In the genomic region with DNA sequence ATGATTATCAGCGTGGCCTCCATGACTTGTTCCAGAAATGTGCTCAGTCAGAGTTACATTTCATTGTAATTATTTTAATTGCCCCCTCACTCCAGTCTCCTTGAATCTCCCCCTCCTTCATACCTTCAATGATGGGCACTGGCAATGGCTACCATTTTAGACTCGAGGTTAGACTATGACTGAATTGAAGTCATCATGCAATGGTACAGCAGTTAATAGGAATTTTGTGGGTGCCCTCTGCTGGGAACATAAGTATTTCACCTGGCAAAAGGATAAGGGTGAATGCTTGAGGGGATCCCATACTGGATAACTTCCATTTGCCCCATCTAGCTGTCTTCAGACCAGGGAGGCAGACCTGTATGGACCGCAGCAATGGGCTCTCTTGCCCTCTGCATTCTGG, we compare ENCODE assay signal across 1 cellular context.
TF ChIP-seq lines count a peak whose summit lies in the region.

No MANE protein-coding gene starts in this region.

TF ChIP-seq in GM23338, 12 proteins besides CTCF, POLR2A, EP300 and RAD21 (continued from another document):
- TF ChIP-seq, protein P1, sequence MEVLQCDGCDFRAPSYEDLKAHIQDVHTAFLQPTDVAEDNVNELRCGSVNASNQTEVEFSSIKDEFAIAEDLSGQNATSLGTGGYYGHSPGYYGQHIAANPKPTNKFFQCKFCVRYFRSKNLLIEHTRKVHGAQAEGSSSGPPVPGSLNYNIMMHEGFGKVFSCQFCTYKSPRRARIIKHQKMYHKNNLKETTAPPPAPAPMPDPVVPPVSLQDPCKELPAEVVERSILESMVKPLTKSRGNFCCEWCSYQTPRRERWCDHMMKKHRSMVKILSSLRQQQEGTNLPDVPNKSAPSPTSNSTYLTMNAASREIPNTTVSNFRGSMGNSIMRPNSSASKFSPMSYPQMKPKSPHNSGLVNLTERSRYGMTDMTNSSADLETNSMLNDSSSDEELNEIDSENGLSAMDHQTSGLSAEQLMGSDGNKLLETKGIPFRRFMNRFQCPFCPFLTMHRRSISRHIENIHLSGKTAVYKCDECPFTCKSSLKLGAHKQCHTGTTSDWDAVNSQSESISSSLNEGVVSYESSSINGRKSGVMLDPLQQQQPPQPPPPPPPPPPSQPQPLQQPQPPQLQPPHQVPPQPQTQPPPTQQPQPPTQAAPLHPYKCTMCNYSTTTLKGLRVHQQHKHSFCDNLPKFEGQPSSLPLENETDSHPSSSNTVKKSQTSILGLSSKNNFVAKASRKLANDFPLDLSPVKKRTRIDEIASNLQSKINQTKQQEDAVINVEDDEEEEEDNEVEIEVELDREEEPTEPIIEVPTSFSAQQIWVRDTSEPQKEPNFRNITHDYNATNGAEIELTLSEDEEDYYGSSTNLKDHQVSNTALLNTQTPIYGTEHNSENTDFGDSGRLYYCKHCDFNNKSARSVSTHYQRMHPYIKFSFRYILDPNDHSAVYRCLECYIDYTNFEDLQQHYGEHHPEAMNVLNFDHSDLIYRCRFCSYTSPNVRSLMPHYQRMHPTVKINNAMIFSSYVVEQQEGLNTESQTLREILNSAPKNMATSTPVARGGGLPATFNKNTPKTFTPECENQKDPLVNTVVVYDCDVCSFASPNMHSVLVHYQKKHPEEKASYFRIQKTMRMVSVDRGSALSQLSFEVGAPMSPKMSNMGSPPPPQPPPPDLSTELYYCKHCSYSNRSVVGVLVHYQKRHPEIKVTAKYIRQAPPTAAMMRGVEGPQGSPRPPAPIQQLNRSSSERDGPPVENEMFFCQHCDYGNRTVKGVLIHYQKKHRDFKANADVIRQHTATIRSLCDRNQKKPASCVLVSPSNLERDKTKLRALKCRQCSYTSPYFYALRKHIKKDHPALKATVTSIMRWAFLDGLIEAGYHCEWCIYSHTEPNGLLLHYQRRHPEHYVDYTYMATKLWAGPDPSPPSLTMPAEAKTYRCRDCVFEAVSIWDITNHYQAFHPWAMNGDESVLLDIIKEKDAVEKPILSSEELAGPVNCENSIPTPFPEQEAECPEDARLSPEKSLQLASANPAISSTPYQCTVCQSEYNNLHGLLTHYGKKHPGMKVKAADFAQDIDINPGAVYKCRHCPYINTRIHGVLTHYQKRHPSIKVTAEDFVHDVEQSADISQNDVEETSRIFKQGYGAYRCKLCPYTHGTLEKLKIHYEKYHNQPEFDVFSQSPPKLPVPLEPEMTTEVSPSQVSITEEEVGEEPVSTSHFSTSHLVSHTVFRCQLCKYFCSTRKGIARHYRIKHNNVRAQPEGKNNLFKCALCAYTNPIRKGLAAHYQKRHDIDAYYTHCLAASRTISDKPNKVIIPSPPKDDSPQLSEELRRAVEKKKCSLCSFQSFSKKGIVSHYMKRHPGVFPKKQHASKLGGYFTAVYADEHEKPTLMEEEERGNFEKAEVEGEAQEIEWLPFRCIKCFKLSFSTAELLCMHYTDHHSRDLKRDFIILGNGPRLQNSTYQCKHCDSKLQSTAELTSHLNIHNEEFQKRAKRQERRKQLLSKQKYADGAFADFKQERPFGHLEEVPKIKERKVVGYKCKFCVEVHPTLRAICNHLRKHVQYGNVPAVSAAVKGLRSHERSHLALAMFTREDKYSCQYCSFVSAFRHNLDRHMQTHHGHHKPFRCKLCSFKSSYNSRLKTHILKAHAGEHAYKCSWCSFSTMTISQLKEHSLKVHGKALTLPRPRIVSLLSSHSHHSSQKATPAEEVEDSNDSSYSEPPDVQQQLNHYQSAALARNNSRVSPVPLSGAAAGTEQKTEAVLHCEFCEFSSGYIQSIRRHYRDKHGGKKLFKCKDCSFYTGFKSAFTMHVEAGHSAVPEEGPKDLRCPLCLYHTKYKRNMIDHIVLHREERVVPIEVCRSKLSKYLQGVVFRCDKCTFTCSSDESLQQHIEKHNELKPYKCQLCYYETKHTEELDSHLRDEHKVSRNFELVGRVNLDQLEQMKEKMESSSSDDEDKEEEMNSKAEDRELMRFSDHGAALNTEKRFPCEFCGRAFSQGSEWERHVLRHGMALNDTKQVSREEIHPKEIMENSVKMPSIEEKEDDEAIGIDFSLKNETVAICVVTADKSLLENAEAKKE (CRISPR knock-in tag; IDR thresholded peaks at IDR 0.05) = no peak
- no peak for TF ChIP-seq JUNB (IDR thresholded peaks at IDR 0.05; ENCODE audit: unreplicated experiment)
- no peak for TF ChIP-seq ZNF114 (CRISPR knock-in tag; IDR thresholded peaks at IDR 0.05)
